Comparison of ENCODE assay signal across 1 cellular context in genomic region chr1:50106095-50106761, GRCh38.
TF ChIP-seq lines count a peak whose summit lies in the region.

No MANE protein-coding gene starts in this region.

TF ChIP-seq in SK-N-SH, 30 proteins besides CTCF, POLR2A, EP300 and RAD21 (continued from another document):
- TF ChIP-seq, protein P1, sequence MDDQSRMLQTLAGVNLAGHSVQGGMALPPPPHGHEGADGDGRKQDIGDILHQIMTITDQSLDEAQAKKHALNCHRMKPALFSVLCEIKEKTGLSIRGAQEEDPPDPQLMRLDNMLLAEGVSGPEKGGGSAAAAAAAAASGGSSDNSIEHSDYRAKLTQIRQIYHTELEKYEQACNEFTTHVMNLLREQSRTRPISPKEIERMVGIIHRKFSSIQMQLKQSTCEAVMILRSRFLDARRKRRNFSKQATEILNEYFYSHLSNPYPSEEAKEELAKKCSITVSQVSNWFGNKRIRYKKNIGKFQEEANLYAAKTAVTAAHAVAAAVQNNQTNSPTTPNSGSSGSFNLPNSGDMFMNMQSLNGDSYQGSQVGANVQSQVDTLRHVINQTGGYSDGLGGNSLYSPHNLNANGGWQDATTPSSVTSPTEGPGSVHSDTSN (IDR thresholded peaks at IDR 0.05): no peak
- TF ChIP-seq EZH2phosphoT487 (IDR thresholded peaks at IDR 0.05; ENCODE audit: borderline replicate concordance, low read depth) (no peak), GABPA (IDR thresholded peaks at IDR 0.05; ENCODE audit: low read depth) (no peak), SMC3 (IDR thresholded peaks at IDR 0.05; ENCODE audit: low read depth, low read length) (no peak; the same call in 1 of the 2 replicates), MEF2A (IDR thresholded peaks at IDR 0.05; ENCODE audit: borderline replicate concordance, low read depth) (no peak), USF2 (IDR thresholded peaks at IDR 0.05; ENCODE audit: borderline replicate concordance, low read depth, low read length) (no peak), FOSL2 (IDR thresholded peaks at IDR 0.05; ENCODE audit: borderline replicate concordance, low read depth) (no peak), ELF1 (IDR thresholded peaks at IDR 0.05) (no peak), NFIC (IDR thresholded peaks at IDR 0.05; ENCODE audit: borderline replicate concordance) (no peak), MAX (IDR thresholded peaks at IDR 0.05; ENCODE audit: low read depth) (no peak), RCOR1 (IDR thresholded peaks at IDR 0.05; ENCODE audit: low read length) (peak; percentile 74), USF1 (IDR thresholded peaks at IDR 0.05; ENCODE audit: borderline replicate concordance, low read depth) (no peak), SIN3A (IDR thresholded peaks at IDR 0.05; ENCODE audit: borderline replicate concordance, low read depth, low read length) (no peak), REST (IDR thresholded peaks at IDR 0.05; ENCODE audit: low read depth, low read length) (no peak), FOXM1 (IDR thresholded peaks at IDR 0.05; ENCODE audit: low read depth) (no peak), POLR2AphosphoS5 (IDR thresholded peaks at IDR 0.05; ENCODE audit: low read depth, low read length) (no peak)
